ENCODE assay signal across 29 cellular contexts in genomic region chr1:211730347-211730746, GRCh38. TPM values are rescaled to one million over a fixed set of nuclear protein-coding genes. Genes with fewer than 3 reads are reported as not detected.
"Had no signal": no experiment of that assay in that cellular context is flagged by ENCODE, and none has a peak within 500 bp of the region (broad histone marks: within the 10 kb centered on the region; RNA-seq: fewer than 3 reads in every experiment).

No MANE protein-coding gene starts in this region.

- H3K4me3 ChIP-seq: left ventricle myocardium inferior, lung, mucosa of descending colon, pancreas, prostate gland, skin epidermis, stomach, suprapubic skin, tibial nerve, upper lobe of left lung had no signal

- H3K4me3 Mint-ChIP-seq: immature natural killer cell; naive thymus-derived CD4-positive, alpha-beta T cell; natural killer cell treated with Interleukin-12 subunit alpha and Interleukin-12 subunit beta and Interleukin-15 and Interleukin-18, amount 100 ng/mL, for 72 hours; stimulated activated naive B cell treated with anti-CD40 and anti-IgM and Interleukin-4, amounts not matched to agents 10 μg/mL and 1 μg/mL and 100 μg/mL, for 72 hours had no signal

- DNase-seq: hypothalamus; immature natural killer cell; kidney; left ventricle myocardium inferior; mesendoderm; midbrain; mucosa of descending colon; naive thymus-derived CD4-positive, alpha-beta T cell; nucleus accumbens; pancreas; posterior cingulate gyrus; retina; right cardiac atrium; stimulated activated CD4-positive, alpha-beta T cell treated with anti-CD3 and anti-CD28 coated beads, Interleukin-12 subunit alpha, Interleukin-12 subunit beta, amount 100 ng/mL, for 4 hours; stimulated activated CD4-positive, alpha-beta T cell treated with anti-CD3 and anti-CD28 coated beads, Interleukin-15, amount 100 ng/mL, for 24 hours; stimulated activated CD4-positive, alpha-beta T cell treated with anti-CD3 and anti-CD28 coated beads, Interleukin-2, amount 100 ng/mL, for 24 hours; stimulated activated CD4-positive, alpha-beta T cell treated with anti-CD3 and anti-CD28 coated beads, Interleukin-4, amount 100 ng/mL, for 1 hour; stimulated activated naive B cell treated with anti-CD40 and anti-IgM and Interleukin-4, amounts not matched to agents 10 μg/mL and 1 μg/mL and 100 μg/mL, for 72 hours; stimulated activated naive CD8-positive, alpha-beta T cell treated with anti-CD3 and anti-CD28 coated beads, Interleukin-15, Interleukin-2, amounts not matched to agents 100 U/mL and 50 U/mL, for 24 hours; stomach; upper lobe of left lung had no signal

- H3K4me1 Mint-ChIP-seq: immature natural killer cell had no signal

- H3K36me3 Mint-ChIP-seq: immature natural killer cell; naive thymus-derived CD4-positive, alpha-beta T cell; natural killer cell treated with Interleukin-12 subunit alpha and Interleukin-12 subunit beta and Interleukin-15 and Interleukin-18, amount 100 ng/mL, for 72 hours; stimulated activated naive B cell treated with anti-CD40 and anti-IgM and Interleukin-4, amounts not matched to agents 10 μg/mL and 1 μg/mL and 100 μg/mL, for 72 hours had no signal

- H3K4me1 ChIP-seq: left ventricle myocardium inferior, pancreas, prostate gland had no signal

- H3K27ac ChIP-seq: left ventricle myocardium inferior, pancreas, prostate gland, skin epidermis, stomach, suprapubic skin, tibial nerve, upper lobe of left lung had no signal

- H3K27me3 Mint-ChIP-seq: naive thymus-derived CD4-positive, alpha-beta T cell had no signal

- H3K27me3 ChIP-seq: pancreas, stomach, suprapubic skin, upper lobe of left lung had no signal

- H3K9me3 Mint-ChIP-seq: immature natural killer cell; natural killer cell treated with Interleukin-12 subunit alpha and Interleukin-12 subunit beta and Interleukin-15 and Interleukin-18, amount 100 ng/mL, for 72 hours; stimulated activated naive B cell treated with anti-CD40 and anti-IgM and Interleukin-4, amounts not matched to agents 10 μg/mL and 1 μg/mL and 100 μg/mL, for 72 hours had no signal

- H3K36me3 ChIP-seq: left ventricle myocardium inferior, pancreas, prostate gland, stomach, suprapubic skin, tibial nerve, upper lobe of left lung had no signal

- ATAC-seq: mucosa of descending colon; naive thymus-derived CD4-positive, alpha-beta T cell; natural killer cell treated with Interleukin-12 subunit alpha and Interleukin-12 subunit beta and Interleukin-15 and Interleukin-18, amount 100 ng/mL, for 72 hours; pancreas; right cardiac atrium; sciatic nerve; stimulated activated naive B cell treated with anti-CD40 and anti-IgM and Interleukin-4, amounts not matched to agents 10 μg/mL and 1 μg/mL and 100 μg/mL, for 72 hours; stimulated activated naive CD8-positive, alpha-beta T cell treated with anti-CD3 and anti-CD28 coated beads, Interleukin-15, Interleukin-2, amounts not matched to agents 100 U/mL and 50 U/mL, for 24 hours had no signal

- H3K9me3 ChIP-seq: left ventricle myocardium inferior, mucosa of descending colon, pancreas, prostate gland, stomach, suprapubic skin, tibial nerve, upper lobe of left lung had no signal

- H3K27ac Mint-ChIP-seq: immature natural killer cell; naive thymus-derived CD4-positive, alpha-beta T cell; natural killer cell treated with Interleukin-12 subunit alpha and Interleukin-12 subunit beta and Interleukin-15 and Interleukin-18, amount 100 ng/mL, for 72 hours; stimulated activated naive B cell treated with anti-CD40 and anti-IgM and Interleukin-4, amounts not matched to agents 10 μg/mL and 1 μg/mL and 100 μg/mL, for 72 hours had no signal

- FAIRE-seq: islet of Langerhans, kidney, pancreas had no signal

RNA-seq across cellular contexts. Expression of gene NEK2, which starts 54.9 kb away (rescaled TPM):
- polyA plus RNA-seq: right cardiac atrium had no signal
